ENCODE assay signal across 1 cellular context in genomic region chr17:979211-979538, GRCh38.
TF ChIP-seq lines count a peak whose summit lies in the region.

No MANE protein-coding gene starts in this region.

TF ChIP-seq in GM12878, 131 proteins besides CTCF, POLR2A, EP300 and RAD21:
- TF ChIP-seq IRF3 (IDR thresholded peaks at IDR 0.05) (no peak), ZBTB40 (IDR thresholded peaks at IDR 0.05; ENCODE audit: borderline replicate concordance) (no peak)
